ENCODE assay signal across 30 cellular contexts in the genomic region with DNA sequence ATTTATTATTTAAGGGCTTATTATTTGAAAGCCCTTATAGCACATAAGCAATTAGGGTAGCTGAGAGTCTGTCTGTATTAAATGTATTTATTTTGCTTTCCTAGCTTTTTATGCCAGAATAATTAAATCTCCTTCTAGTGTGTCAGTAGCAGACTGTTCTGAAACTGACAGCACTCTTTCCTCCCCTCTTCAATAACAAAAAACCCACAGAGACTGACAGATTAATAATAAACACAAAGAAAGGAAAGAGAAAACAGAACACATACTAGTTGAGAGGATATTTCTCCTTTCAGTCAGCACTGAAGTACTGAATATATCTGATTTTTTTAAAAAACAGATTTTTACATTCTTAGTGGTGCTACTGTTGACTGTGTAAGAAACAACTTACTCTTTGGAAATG.
"Had no signal": no experiment of that assay in that cellular context is flagged by ENCODE, and none has a peak within 500 bp of the region (broad histone marks: within the 10 kb centered on the region; RNA-seq: fewer than 3 reads in every experiment).

No MANE protein-coding gene starts in this region.

- H3K9me3 Mint-ChIP-seq: activated CD4-positive, alpha-beta T cell treated with anti-CD3 and anti-CD28 coated beads, Interleukin-2, amount 10 ng/mL, durations not matched to agents 7 days and 5 days had no signal

- H3K27me3 ChIP-seq: brain microvascular endothelial cell, dorsolateral prefrontal cortex, heart left ventricle had no signal

- H3K4me3 Mint-ChIP-seq: activated CD4-positive, alpha-beta memory T cell treated with anti-CD3 and anti-CD28 coated beads, Interleukin-2, amount 10 ng/mL, durations not matched to agents 7 days and 5 days; activated CD4-positive, alpha-beta T cell treated with anti-CD3 and anti-CD28 coated beads, Interleukin-2, amount 10 ng/mL, durations not matched to agents 7 days and 5 days; activated naive CD8-positive, alpha-beta T cell; activated T-cell treated with anti-CD3 and anti-CD28 coated beads, Interleukin-2, amount 50 U/mL, for 24 hours; activated T-cell treated with anti-CD3 and anti-CD28 coated beads, Interleukin-2, amount 50 U/mL, for 72 hours; activated T-helper 17 cell treated with anti-CD3 and anti-CD28 coated beads, Interleukin-2, amount 50 U/mL, for 72 hours; central memory CD8-positive, alpha-beta T cell; dendritic cell treated with granulocyte-macrophage colony-stimulating factor and Interleukin-4, amounts not matched to agents 40 ng/mL and 50 ng/mL, for 4 days; endodermal cell; T-helper 2 cell treated with Interferon-gamma antibody and Interleukin-4, amounts not matched to agents 5 μg/mL and 100 μg/mL, for 36 hours had no signal

- DNase-seq: activated CD4-positive, alpha-beta memory T cell treated with anti-CD3 and anti-CD28 coated beads, Interleukin-2, amount 10 ng/mL, durations not matched to agents 7 days and 5 days; activated CD4-positive, alpha-beta T cell treated with anti-CD3 and anti-CD28 coated beads for 1 hour; activated CD4-positive, alpha-beta T cell treated with anti-CD3 and anti-CD28 coated beads for 4 hours; activated CD4-positive, alpha-beta T cell treated with anti-CD3 and anti-CD28 coated beads, Interleukin-2, amount 10 ng/mL, durations not matched to agents 7 days and 5 days; activated CD4-positive, alpha-beta T cell treated with anti-CD3 and anti-CD28 coated beads, Interleukin-2, amount 50 U/mL, for 4 hours; activated CD8-positive, alpha-beta memory T cell treated with anti-CD3 and anti-CD28 coated beads, Interleukin-2, amount 50 U/mL, for 48 hours; activated effector memory CD4-positive, alpha-beta T cell treated with Interleukin-2 at 50 U/mL for 16 hours; activated gamma-delta T cell treated with Interleukin-2 at 50 U/mL for 16 hours; activated naive CD4-positive, alpha-beta T cell treated with anti-CD3 and anti-CD28 coated beads, Interleukin-2, amount 50 U/mL, for 16 hours; activated naive CD4-positive, alpha-beta T cell treated with Interleukin-2 at 50 U/mL for 16 hours; activated T-cell treated with anti-CD3 and anti-CD28 coated beads for 4 hours; activated T-cell treated with anti-CD3 and anti-CD28 coated beads, Interleukin-2, amount 50 U/mL, for 24 hours; activated T-cell treated with anti-CD3 and anti-CD28 coated beads, Interleukin-2, amount 50 U/mL, for 72 hours; amniotic stem cell; anterior cingulate cortex; brain microvascular endothelial cell; dorsolateral prefrontal cortex; effector memory CD4-positive, alpha-beta T cell; endodermal cell; foreskin fibroblast; heart left ventricle; hypothalamus; T1000 had no signal

- H3K36me3 Mint-ChIP-seq: activated naive CD8-positive, alpha-beta T cell had no signal

- H3K27ac Mint-ChIP-seq: activated CD4-positive, alpha-beta memory T cell treated with anti-CD3 and anti-CD28 coated beads, Interleukin-2, amount 10 ng/mL, durations not matched to agents 7 days and 5 days; activated CD4-positive, alpha-beta T cell treated with anti-CD3 and anti-CD28 coated beads, Interleukin-2, amount 10 ng/mL, durations not matched to agents 7 days and 5 days; activated naive CD8-positive, alpha-beta T cell; activated T-cell treated with anti-CD3 and anti-CD28 coated beads, Interleukin-2, amount 50 U/mL, for 24 hours; activated T-cell treated with anti-CD3 and anti-CD28 coated beads, Interleukin-2, amount 50 U/mL, for 72 hours; activated T-helper 17 cell treated with anti-CD3 and anti-CD28 coated beads, Interleukin-2, amount 50 U/mL, for 72 hours; dendritic cell treated with granulocyte-macrophage colony-stimulating factor and Interleukin-4, amounts not matched to agents 40 ng/mL and 50 ng/mL, for 4 days; endodermal cell; T-helper 2 cell treated with Interferon-gamma antibody and Interleukin-4, amounts not matched to agents 5 μg/mL and 100 μg/mL, for 36 hours had no signal

- H3K36me3 ChIP-seq: brain microvascular endothelial cell, heart left ventricle had no signal

- H3K4me3 ChIP-seq: coronary artery, dorsolateral prefrontal cortex, heart left ventricle had no signal

- H3K27me3 Mint-ChIP-seq: activated CD4-positive, alpha-beta memory T cell treated with anti-CD3 and anti-CD28 coated beads, Interleukin-2, amount 10 ng/mL, durations not matched to agents 7 days and 5 days; activated CD4-positive, alpha-beta T cell treated with anti-CD3 and anti-CD28 coated beads, Interleukin-2, amount 10 ng/mL, durations not matched to agents 7 days and 5 days; activated naive CD8-positive, alpha-beta T cell; activated T-cell treated with anti-CD3 and anti-CD28 coated beads, Interleukin-2, amount 50 U/mL, for 24 hours; activated T-helper 17 cell treated with anti-CD3 and anti-CD28 coated beads, Interleukin-2, amount 50 U/mL, for 72 hours; central memory CD8-positive, alpha-beta T cell; dendritic cell treated with granulocyte-macrophage colony-stimulating factor and Interleukin-4, amounts not matched to agents 40 ng/mL and 50 ng/mL, for 4 days had no signal

- H3K4me1 Mint-ChIP-seq: activated CD4-positive, alpha-beta memory T cell treated with anti-CD3 and anti-CD28 coated beads, Interleukin-2, amount 10 ng/mL, durations not matched to agents 7 days and 5 days; activated CD4-positive, alpha-beta T cell treated with anti-CD3 and anti-CD28 coated beads, Interleukin-2, amount 10 ng/mL, durations not matched to agents 7 days and 5 days; activated T-helper 17 cell treated with anti-CD3 and anti-CD28 coated beads, Interleukin-2, amount 50 U/mL, for 72 hours; central memory CD8-positive, alpha-beta T cell had no signal

- ATAC-seq: activated T-cell treated with anti-CD3 and anti-CD28 coated beads, Interleukin-2, amount 50 U/mL, for 72 hours; activated T-helper 17 cell treated with anti-CD3 and anti-CD28 coated beads, Interleukin-2, amount 50 U/mL, for 72 hours; esophagus mucosa; heart left ventricle had no signal
